In the genomic region with DNA sequence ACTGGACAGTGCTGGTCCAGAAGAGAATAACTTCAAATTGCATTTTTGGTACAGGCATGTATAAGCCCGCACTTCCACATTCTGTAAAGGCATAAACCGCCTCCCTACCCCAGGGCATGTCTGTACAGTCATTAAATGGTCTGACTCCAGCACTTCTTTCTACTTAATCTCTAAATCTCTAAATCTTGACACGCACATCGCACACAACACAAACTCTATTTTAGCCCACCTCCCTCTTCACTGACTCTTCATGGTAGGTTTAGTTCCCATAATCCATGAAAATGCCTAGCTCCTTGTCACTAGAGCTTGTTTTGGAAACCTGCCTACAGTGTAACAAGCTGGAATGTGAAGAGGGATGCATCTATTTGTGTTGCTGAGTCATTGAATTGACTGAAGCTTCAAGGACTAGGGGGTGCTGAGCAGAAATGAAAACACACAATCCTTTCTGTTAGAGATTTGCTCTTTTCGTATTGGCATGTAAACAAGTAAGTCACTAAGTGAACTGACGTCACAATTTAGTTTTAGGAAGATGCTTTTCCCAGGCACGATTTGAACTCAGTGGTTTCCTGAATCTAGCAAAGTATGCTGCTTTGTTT, we compare ENCODE assay signal across 7 cellular contexts. TPM values are rescaled to one million over a fixed set of nuclear protein-coding genes. Genes with fewer than 3 reads are reported as not detected.
DNase-seq lines count a peak whose midpoint lies in the region; ATAC-seq and TF ChIP-seq lines count a peak whose summit lies in the region.

No MANE protein-coding gene starts in this region.

- ATAC-seq in HG02870 (IDR thresholded peaks at IDR 0.05; ENCODE audit: unreplicated experiment) = no peak
- ATAC-seq in HG03108 (IDR thresholded peaks at IDR 0.05; ENCODE audit: unreplicated experiment) = no peak

- H3K4me3 Mint-ChIP-seq in T-helper 2 cell treated with Interferon-gamma antibody and Interleukin-4, amounts not matched to agents 5 μg/mL and 100 μg/mL, for 36 hours = peak overlapping the region; percentile 91

- peaks cover 41% of the 10 kb centered on the region for H3K4me1 Mint-ChIP-seq in T-helper 2 cell treated with Interferon-gamma antibody and Interleukin-4, amounts not matched to agents 5 μg/mL and 100 μg/mL, for 36 hours (ENCODE audit: low read depth)

- peak overlapping the region; percentile 94 for H3K27ac Mint-ChIP-seq in T-helper 2 cell treated with Interferon-gamma antibody and Interleukin-4, amounts not matched to agents 5 μg/mL and 100 μg/mL, for 36 hours

- peaks cover 2% of the 10 kb centered on the region for H3K36me3 Mint-ChIP-seq in T-helper 2 cell treated with Interferon-gamma antibody and Interleukin-4, amounts not matched to agents 5 μg/mL and 100 μg/mL, for 36 hours (ENCODE audit: low read depth)

- no peaks in the 10 kb centered on the region for H3K27me3 ChIP-seq in muscle layer of colon (ENCODE audit: control insufficient read depth in 1 of 2, insufficient read depth in 2 of 2, low read length in 2 of 2)

- H3K9ac ChIP-seq in ES-I3 (ENCODE audit: low read depth, low read length) = peak overlapping the region; percentile 86; the same call in 1 of the 2 replicates
- no peak overlapping the region for H3K9ac ChIP-seq in muscle layer of colon (ENCODE audit: low read length)

- H3K9me3 Mint-ChIP-seq in T-helper 2 cell treated with Interferon-gamma antibody and Interleukin-4, amounts not matched to agents 5 μg/mL and 100 μg/mL, for 36 hours = no peaks in the 10 kb centered on the region

- peaks cover 3% of the 10 kb centered on the region for H3K27me3 Mint-ChIP-seq in T-helper 2 cell treated with Interferon-gamma antibody and Interleukin-4, amounts not matched to agents 5 μg/mL and 100 μg/mL, for 36 hours (ENCODE audit: low read depth)

- H3K27ac ChIP-seq in muscle layer of colon (ENCODE audit: low read depth, low read length) = peak overlapping the region; percentile 12

- TF ChIP-seq CTCF in epithelial cell of proximal tubule (conservative IDR thresholded peaks at IDR 0.05; ENCODE audit: low read depth, low read length) = no peak

- H3K36me3 ChIP-seq in ES-I3 (ENCODE audit: insufficient read depth, low read length) (no peaks in the 10 kb centered on the region), muscle layer of colon (ENCODE audit: insufficient read depth, low read length) (no peaks in the 10 kb centered on the region)

- DNase-seq in NCI-H1092 (lab: John Stamatoyannopoulos, UW) (peak; percentile 11), epithelial cell of proximal tubule (ENCODE audit: low read depth) (peak; percentile 96)
- DNase-seq in T-helper 2 cell treated with Interferon-gamma antibody and Interleukin-4, amounts not matched to agents 5 μg/mL and 100 μg/mL, for 36 hours (ENCODE audit: low spot score) = peak; percentile 22

- H3K4me1 ChIP-seq in ES-I3 (ENCODE audit: insufficient read depth, low read length) (peaks cover 19% of the 10 kb centered on the region), muscle layer of colon (ENCODE audit: insufficient read depth, low read length) (peaks cover 31% of the 10 kb centered on the region)

- no peaks in the 10 kb centered on the region for H3K9me3 ChIP-seq in ES-I3 (ENCODE audit: control insufficient read depth, insufficient read depth, low read length)
- no peaks in the 10 kb centered on the region for H3K9me3 ChIP-seq in muscle layer of colon (ENCODE audit: low read length)

- H3K4me3 ChIP-seq in epithelial cell of proximal tubule (ENCODE audit: low read depth, low read length) (peak overlapping the region; percentile 81), muscle layer of colon (ENCODE audit: low read depth in 1 of 2, low read length in 2 of 2) (peak overlapping the region; percentile 67 to 92)

RNA-seq across cellular contexts. Expression of gene DUSP14, which starts 1.6 kb away (rescaled TPM):
- 29.2 and 87.7 TPM in 2 replicates for total RNA-seq in epithelial cell of proximal tubule

Comparison
In these comparisons a context has a peak if more than half of its experiments do, and no peak if none do; other contexts are left out.
1. DNase-seq: peak in every context shown above with its lines; median percentile 96 in epithelial cell of proximal tubule; 22 in T-helper 2 cell treated with Interferon-gamma antibody and Interleukin-4, amounts not matched to agents 5 μg/mL and 100 μg/mL, for 36 hours; 11 in NCI-H1092.